7 cellular contexts compared by ENCODE assay signal in genomic region chr7:129757991-129758390, GRCh38.
"Had no signal": no experiment of that assay in that cellular context is flagged by ENCODE, and none has a peak within 500 bp of the region (broad histone marks: within the 10 kb centered on the region; RNA-seq: fewer than 3 reads in every experiment).

No MANE protein-coding gene starts in this region.

- FAIRE-seq: H1, H54, HTR-8/SVneo had no signal

- H3K9ac ChIP-seq: GM23248 had no signal

- H3K4me3 Mint-ChIP-seq: H9 had no signal

- H3K27ac ChIP-seq: GM23248 had no signal

- DNase-seq: GM23248, H9, HCEC 1CT, IMR-90 had no signal

- H2AFZ ChIP-seq: GM23248 had no signal

- H3K9me3 Mint-ChIP-seq: H9 had no signal

- H3K4me3 ChIP-seq: GM23248 had no signal
